Comparison of ENCODE assay signal across 1 cellular context in the genomic region with DNA sequence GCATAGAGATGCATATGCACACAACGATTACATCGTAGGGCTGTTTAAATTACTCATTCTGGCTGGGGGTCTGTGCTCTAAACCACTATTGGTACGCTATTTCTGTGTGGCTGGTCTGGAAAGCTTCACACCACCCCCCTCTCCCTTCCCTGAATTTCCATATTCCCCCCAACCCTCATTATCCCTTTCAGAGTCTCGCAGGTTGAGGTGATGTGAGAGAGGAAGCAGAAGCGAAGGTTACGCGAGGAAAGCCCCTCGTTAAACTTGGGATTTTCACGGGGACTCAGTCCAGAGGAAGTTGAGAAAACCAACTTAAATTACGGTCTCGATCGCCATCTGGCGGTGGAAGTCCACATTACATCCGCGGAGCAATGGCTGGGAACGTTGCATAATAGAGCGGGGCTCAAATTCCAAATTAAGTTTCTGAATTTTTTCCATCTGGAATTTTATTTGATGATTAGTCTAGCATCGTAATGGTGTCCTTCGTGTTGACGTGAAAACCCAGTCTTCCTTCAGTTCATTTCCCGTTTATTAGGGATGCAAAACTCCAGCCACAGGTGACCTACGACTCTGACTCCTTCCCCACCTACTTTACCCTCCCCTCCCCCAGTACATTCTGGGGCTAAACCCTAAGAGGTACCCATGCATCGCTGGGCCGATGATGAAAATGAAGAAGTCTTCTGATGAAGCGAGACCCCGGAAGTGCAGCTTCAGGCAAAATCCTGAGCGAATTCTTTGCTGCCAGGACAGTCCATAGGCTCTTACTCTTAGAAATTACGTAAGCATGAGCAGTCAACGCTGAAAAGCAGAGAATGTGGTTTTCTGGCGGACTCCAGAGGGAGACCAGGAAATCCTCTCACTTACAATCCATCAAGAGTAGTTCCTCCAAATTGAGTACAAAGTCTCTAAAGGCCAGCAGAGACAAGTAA.
TF ChIP-seq lines count a peak whose summit lies in the region.

No MANE protein-coding gene starts in this region.

TF ChIP-seq in K562, 482 proteins besides CTCF, POLR2A, EP300 and RAD21 (continued from another document and continues in another):
- TF ChIP-seq, protein P1, sequence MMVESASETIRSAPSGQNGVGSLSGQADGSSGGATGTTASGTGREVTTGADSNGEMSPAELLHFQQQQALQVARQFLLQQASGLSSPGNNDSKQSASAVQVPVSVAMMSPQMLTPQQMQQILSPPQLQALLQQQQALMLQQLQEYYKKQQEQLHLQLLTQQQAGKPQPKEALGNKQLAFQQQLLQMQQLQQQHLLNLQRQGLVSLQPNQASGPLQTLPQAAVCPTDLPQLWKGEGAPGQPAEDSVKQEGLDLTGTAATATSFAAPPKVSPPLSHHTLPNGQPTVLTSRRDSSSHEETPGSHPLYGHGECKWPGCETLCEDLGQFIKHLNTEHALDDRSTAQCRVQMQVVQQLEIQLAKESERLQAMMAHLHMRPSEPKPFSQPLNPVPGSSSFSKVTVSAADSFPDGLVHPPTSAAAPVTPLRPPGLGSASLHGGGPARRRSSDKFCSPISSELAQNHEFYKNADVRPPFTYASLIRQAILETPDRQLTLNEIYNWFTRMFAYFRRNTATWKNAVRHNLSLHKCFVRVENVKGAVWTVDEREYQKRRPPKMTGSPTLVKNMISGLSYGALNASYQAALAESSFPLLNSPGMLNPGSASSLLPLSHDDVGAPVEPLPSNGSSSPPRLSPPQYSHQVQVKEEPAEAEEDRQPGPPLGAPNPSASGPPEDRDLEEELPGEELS (CRISPR knock-in tag; IDR thresholded peaks at IDR 0.05; ENCODE audit: borderline replicate concordance): no peak
- TF ChIP-seq, protein P2, sequence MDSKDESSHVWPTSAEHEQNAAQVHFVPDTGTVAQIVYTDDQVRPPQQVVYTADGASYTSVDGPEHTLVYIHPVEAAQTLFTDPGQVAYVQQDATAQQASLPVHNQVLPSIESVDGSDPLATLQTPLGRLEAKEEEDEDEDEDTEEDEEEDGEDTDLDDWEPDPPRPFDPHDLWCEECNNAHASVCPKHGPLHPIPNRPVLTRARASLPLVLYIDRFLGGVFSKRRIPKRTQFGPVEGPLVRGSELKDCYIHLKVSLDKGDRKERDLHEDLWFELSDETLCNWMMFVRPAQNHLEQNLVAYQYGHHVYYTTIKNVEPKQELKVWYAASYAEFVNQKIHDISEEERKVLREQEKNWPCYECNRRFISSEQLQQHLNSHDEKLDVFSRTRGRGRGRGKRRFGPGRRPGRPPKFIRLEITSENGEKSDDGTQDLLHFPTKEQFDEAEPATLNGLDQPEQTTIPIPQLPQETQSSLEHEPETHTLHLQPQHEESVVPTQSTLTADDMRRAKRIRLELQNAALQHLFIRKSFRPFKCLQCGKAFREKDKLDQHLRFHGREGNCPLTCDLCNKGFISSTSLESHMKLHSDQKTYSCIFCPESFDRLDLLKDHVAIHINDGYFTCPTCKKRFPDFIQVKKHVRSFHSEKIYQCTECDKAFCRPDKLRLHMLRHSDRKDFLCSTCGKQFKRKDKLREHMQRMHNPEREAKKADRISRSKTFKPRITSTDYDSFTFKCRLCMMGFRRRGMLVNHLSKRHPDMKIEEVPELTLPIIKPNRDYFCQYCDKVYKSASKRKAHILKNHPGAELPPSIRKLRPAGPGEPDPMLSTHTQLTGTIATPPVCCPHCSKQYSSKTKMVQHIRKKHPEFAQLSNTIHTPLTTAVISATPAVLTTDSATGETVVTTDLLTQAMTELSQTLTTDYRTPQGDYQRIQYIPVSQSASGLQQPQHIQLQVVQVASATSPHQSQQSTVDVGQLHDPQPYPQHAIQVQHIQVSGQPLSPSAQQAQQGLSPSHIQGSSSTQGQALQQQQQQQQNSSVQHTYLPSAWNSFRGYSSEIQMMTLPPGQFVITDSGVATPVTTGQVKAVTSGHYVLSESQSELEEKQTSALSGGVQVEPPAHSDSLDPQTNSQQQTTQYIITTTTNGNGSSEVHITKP (IDR thresholded peaks at IDR 0.05; ENCODE audit: partially characterized antibody): peak; percentile 7
- TF ChIP-seq, protein P3, sequence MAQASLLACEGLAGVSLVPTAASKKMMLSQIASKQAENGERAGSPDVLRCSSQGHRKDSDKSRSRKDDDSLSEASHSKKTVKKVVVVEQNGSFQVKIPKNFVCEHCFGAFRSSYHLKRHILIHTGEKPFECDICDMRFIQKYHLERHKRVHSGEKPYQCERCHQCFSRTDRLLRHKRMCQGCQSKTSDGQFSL (CRISPR knock-in tag; IDR thresholded peaks at IDR 0.05): no peak
- TF ChIP-seq, protein P3 (tag; IDR thresholded peaks at IDR 0.05): no peak
- TF ChIP-seq KLF1 (tag; IDR thresholded peaks at IDR 0.05) (no peak), KAT7 (CRISPR knock-in tag; IDR thresholded peaks at IDR 0.05; ENCODE audit: borderline replicate concordance) (no peak), SAFB (IDR thresholded peaks at IDR 0.05; ENCODE audit: borderline replicate concordance, low read depth, low read length) (no peak), HMG20B (CRISPR knock-in tag; IDR thresholded peaks at IDR 0.05) (no peak), ZNF507 (tag; conservative IDR thresholded peaks at IDR 0.05) (no peak), KLF16 (IDR thresholded peaks at IDR 0.05) (0 out of 2 replicates have a peak, but pooled peaks have one; percentile 20), NFXL1 (CRISPR knock-in tag; IDR thresholded peaks at IDR 0.05) (no peak), NR4A1 (CRISPR knock-in tag; IDR thresholded peaks at IDR 0.05) (no peak), NR4A1 (tag; IDR thresholded peaks at IDR 0.05) (no peak), TBL1XR1 (IDR thresholded peaks at IDR 0.05; ENCODE audit: low read length in 2 of 2) (no peak), SMAD3 (CRISPR knock-in tag; conservative IDR thresholded peaks at IDR 0.05) (no peak), XRCC5 (IDR thresholded peaks at IDR 0.05; ENCODE audit: low read depth, low read length) (peak; percentile 68; the same call in 1 of the 2 replicates), FOSL1 (tag; conservative IDR thresholded peaks at IDR 0.05) (no peak), POLR2AphosphoS2 (IDR thresholded peaks at IDR 0.05; ENCODE audit: low read length) (no peak), DIDO1 (tag; IDR thresholded peaks at IDR 0.05; ENCODE audit: low read depth) (no peak), FOXP1 (CRISPR knock-in tag; IDR thresholded peaks at IDR 0.05) (no peak), HCFC1 (IDR thresholded peaks at IDR 0.05; ENCODE audit: low read depth, low read length) (no peak), PRPF4 (IDR thresholded peaks at IDR 0.05; ENCODE audit: insufficient read depth, low read depth, low read length, poor library complexity, severe bottlenecking) (no peak), TARDBP (IDR thresholded peaks at IDR 0.05) (no peak), CBFB (CRISPR knock-in tag; IDR thresholded peaks at IDR 0.05) (no peak), ZNF766 (CRISPR knock-in tag; conservative IDR thresholded peaks at IDR 0.05) (no peak), NRF1 (conservative IDR thresholded peaks at IDR 0.05 in 1 of 2, IDR thresholded peaks at IDR 0.05 in 1 of 2) (no peak), SPI1 (IDR thresholded peaks at IDR 0.05; ENCODE audit: borderline replicate concordance, low read depth, low read length) (0 out of 2 replicates have a peak, but pooled peaks have one; percentile 19), RNF2 (IDR thresholded peaks at IDR 0.05) (no peak; the same call in 1 of the 2 replicates), ZNF699 (CRISPR knock-in tag; IDR thresholded peaks at IDR 0.05; ENCODE audit: insufficient replicate concordance) (no peak), SMAD1 (IDR thresholded peaks at IDR 0.05; ENCODE audit: low read depth, low read length, partially characterized antibody) (peak; percentile 37)
- TF ChIP-seq, protein P4, sequence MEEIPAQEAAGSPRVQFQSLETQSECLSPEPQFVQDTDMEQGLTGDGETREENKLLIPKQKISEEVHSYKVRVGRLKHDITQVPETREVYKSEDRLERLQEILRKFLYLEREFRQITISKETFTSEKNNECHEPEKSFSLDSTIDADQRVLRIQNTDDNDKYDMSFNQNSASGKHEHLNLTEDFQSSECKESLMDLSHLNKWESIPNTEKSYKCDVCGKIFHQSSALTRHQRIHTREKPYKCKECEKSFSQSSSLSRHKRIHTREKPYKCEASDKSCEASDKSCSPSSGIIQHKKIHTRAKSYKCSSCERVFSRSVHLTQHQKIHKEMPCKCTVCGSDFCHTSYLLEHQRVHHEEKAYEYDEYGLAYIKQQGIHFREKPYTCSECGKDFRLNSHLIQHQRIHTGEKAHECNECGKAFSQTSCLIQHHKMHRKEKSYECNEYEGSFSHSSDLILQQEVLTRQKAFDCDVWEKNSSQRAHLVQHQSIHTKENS (CRISPR knock-in tag; IDR thresholded peaks at IDR 0.05): no peak
- TF ChIP-seq, protein P5, sequence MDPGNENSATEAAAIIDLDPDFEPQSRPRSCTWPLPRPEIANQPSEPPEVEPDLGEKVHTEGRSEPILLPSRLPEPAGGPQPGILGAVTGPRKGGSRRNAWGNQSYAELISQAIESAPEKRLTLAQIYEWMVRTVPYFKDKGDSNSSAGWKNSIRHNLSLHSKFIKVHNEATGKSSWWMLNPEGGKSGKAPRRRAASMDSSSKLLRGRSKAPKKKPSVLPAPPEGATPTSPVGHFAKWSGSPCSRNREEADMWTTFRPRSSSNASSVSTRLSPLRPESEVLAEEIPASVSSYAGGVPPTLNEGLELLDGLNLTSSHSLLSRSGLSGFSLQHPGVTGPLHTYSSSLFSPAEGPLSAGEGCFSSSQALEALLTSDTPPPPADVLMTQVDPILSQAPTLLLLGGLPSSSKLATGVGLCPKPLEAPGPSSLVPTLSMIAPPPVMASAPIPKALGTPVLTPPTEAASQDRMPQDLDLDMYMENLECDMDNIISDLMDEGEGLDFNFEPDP (CRISPR knock-in tag; IDR thresholded peaks at IDR 0.05): no peak
- TF ChIP-seq, protein P6, sequence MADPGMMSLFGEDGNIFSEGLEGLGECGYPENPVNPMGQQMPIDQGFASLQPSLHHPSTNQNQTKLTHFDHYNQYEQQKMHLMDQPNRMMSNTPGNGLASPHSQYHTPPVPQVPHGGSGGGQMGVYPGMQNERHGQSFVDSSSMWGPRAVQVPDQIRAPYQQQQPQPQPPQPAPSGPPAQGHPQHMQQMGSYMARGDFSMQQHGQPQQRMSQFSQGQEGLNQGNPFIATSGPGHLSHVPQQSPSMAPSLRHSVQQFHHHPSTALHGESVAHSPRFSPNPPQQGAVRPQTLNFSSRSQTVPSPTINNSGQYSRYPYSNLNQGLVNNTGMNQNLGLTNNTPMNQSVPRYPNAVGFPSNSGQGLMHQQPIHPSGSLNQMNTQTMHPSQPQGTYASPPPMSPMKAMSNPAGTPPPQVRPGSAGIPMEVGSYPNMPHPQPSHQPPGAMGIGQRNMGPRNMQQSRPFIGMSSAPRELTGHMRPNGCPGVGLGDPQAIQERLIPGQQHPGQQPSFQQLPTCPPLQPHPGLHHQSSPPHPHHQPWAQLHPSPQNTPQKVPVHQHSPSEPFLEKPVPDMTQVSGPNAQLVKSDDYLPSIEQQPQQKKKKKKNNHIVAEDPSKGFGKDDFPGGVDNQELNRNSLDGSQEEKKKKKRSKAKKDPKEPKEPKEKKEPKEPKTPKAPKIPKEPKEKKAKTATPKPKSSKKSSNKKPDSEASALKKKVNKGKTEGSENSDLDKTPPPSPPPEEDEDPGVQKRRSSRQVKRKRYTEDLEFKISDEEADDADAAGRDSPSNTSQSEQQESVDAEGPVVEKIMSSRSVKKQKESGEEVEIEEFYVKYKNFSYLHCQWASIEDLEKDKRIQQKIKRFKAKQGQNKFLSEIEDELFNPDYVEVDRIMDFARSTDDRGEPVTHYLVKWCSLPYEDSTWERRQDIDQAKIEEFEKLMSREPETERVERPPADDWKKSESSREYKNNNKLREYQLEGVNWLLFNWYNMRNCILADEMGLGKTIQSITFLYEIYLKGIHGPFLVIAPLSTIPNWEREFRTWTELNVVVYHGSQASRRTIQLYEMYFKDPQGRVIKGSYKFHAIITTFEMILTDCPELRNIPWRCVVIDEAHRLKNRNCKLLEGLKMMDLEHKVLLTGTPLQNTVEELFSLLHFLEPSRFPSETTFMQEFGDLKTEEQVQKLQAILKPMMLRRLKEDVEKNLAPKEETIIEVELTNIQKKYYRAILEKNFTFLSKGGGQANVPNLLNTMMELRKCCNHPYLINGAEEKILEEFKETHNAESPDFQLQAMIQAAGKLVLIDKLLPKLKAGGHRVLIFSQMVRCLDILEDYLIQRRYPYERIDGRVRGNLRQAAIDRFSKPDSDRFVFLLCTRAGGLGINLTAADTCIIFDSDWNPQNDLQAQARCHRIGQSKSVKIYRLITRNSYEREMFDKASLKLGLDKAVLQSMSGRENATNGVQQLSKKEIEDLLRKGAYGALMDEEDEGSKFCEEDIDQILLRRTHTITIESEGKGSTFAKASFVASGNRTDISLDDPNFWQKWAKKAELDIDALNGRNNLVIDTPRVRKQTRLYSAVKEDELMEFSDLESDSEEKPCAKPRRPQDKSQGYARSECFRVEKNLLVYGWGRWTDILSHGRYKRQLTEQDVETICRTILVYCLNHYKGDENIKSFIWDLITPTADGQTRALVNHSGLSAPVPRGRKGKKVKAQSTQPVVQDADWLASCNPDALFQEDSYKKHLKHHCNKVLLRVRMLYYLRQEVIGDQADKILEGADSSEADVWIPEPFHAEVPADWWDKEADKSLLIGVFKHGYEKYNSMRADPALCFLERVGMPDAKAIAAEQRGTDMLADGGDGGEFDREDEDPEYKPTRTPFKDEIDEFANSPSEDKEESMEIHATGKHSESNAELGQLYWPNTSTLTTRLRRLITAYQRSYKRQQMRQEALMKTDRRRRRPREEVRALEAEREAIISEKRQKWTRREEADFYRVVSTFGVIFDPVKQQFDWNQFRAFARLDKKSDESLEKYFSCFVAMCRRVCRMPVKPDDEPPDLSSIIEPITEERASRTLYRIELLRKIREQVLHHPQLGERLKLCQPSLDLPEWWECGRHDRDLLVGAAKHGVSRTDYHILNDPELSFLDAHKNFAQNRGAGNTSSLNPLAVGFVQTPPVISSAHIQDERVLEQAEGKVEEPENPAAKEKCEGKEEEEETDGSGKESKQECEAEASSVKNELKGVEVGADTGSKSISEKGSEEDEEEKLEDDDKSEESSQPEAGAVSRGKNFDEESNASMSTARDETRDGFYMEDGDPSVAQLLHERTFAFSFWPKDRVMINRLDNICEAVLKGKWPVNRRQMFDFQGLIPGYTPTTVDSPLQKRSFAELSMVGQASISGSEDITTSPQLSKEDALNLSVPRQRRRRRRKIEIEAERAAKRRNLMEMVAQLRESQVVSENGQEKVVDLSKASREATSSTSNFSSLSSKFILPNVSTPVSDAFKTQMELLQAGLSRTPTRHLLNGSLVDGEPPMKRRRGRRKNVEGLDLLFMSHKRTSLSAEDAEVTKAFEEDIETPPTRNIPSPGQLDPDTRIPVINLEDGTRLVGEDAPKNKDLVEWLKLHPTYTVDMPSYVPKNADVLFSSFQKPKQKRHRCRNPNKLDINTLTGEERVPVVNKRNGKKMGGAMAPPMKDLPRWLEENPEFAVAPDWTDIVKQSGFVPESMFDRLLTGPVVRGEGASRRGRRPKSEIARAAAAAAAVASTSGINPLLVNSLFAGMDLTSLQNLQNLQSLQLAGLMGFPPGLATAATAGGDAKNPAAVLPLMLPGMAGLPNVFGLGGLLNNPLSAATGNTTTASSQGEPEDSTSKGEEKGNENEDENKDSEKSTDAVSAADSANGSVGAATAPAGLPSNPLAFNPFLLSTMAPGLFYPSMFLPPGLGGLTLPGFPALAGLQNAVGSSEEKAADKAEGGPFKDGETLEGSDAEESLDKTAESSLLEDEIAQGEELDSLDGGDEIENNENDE (IDR thresholded peaks at IDR 0.05; ENCODE audit: low read depth, low read length): no peak
